In genomic region chr3:49673131-49673714, GRCh38 we compare ENCODE assay signal across 8 cellular contexts. TPM values are rescaled to one million over a fixed set of nuclear protein-coding genes. Genes with fewer than 3 reads are reported as not detected.
DNase-seq lines count a peak whose midpoint lies in the region; ATAC-seq and TF ChIP-seq lines count a peak whose summit lies in the region.

No MANE protein-coding gene starts in this region.

- no peak for TF ChIP-seq CTCF in astrocyte of the cerebellum (IDR thresholded peaks at IDR 0.05; ENCODE audit: low read depth, low read length, missing control alignments)
- no peak for TF ChIP-seq CTCF in liver (IDR thresholded peaks at IDR 0.05; ENCODE audit: low read depth, low read length, missing input control)
- no peak for TF ChIP-seq CTCF in tibial nerve (IDR thresholded peaks at IDR 0.05)

- no peak for TF ChIP-seq RAD21 in liver (IDR thresholded peaks at IDR 0.05)

- WGBS in liver: 21% methylated on average over 17 of the region's 17 CpGs
- WGBS in tibial nerve, 2 donors: 25 to 27% methylated on average over 15 of the region's 17 CpGs

- peak overlapping the region; percentile 84 to 91 for H3K27ac ChIP-seq in liver (ENCODE audit: low read depth in 1 of 2, low read length in 2 of 2)
- peak overlapping the region; percentile 63 to 95 (median 92) for H3K27ac ChIP-seq in tibial nerve

- H3K9ac ChIP-seq in liver (ENCODE audit: low read depth in 1 of 2, low read length in 2 of 2): peak overlapping the region; percentile 2 to 8

- no peak for TF ChIP-seq EP300 in tibial nerve (IDR thresholded peaks at IDR 0.05)

- H3K27me3 ChIP-seq in liver (ENCODE audit: control insufficient read depth in 4 of 4, insufficient read depth in 4 of 4, low read length in 3 of 4) (no peaks in the 10 kb centered on the region), tibial nerve (no peaks in the 10 kb centered on the region)

- in situ Hi-C loops in astrocyte of the cerebellum (cut with HindIII; ENCODE audit: low sequenced_read_pairs): no loop called here

- DNase-seq in CD1c-positive myeloid dendritic cell (ENCODE audit: extremely low spot score): peak; percentile 45
- no peak for DNase-seq in astrocyte of the cerebellum (ENCODE audit: low read depth)
- DNase-seq in tibial nerve (ENCODE audit: low spot score in 2 of 2): no peak
- no peak for DNase-seq in AG08396 (ENCODE audit: low spot score)
- no peak for DNase-seq in AML-193 (lab: John Stamatoyannopoulos, UW)

- peaks cover 4 to 18% (median 9%) of the 10 kb centered on the region in 4 donors for H3K36me3 ChIP-seq in liver (ENCODE audit: control insufficient read depth in 4 of 4, insufficient read depth in 3 of 4, low read depth in 1 of 4, low read length in 3 of 4)
- peaks cover 0 to 27% (median 8%) of the 10 kb centered on the region in 3 donors for H3K36me3 ChIP-seq in tibial nerve

- peak overlapping the region; percentile 74 for H3K4me3 ChIP-seq in astrocyte of the cerebellum (ENCODE audit: low read depth, low read length)
- peak overlapping the region; percentile 48 to 76 (median 66) for H3K4me3 ChIP-seq in liver (ENCODE audit: low read depth in 1 of 3, low read length in 3 of 3)
- H3K4me3 ChIP-seq in tibial nerve: peak overlapping the region; percentile 79 to 100 (median 87)

- TF ChIP-seq POLR2A in tibial nerve (IDR thresholded peaks at IDR 0.05): no peak

- H3K4me1 ChIP-seq in liver (ENCODE audit: control insufficient read depth in 4 of 4, insufficient read depth in 4 of 4, low read length in 3 of 4) (peaks cover 32 to 68% (median 50%) of the 10 kb centered on the region in 4 donors), tibial nerve (peaks cover 0 to 26% (median 13%) of the 10 kb centered on the region in 4 donors)

- ATAC-seq in HG03095 (IDR thresholded peaks at IDR 0.05; ENCODE audit: unreplicated experiment) (peak; percentile 2), GM21367 (IDR thresholded peaks at IDR 0.05; ENCODE audit: unreplicated experiment) (no peak)

- no peaks in the 10 kb centered on the region for H3K9me3 ChIP-seq in liver (ENCODE audit: control insufficient read depth in 4 of 4, low read length in 3 of 4)
- peaks cover 0 to 5% (median 0%) of the 10 kb centered on the region in 4 donors for H3K9me3 ChIP-seq in tibial nerve

TF ChIP-seq in liver, 16 proteins besides CTCF, POLR2A, EP300 and RAD21:
- no peak for TF ChIP-seq NR2F2 (IDR thresholded peaks at IDR 0.05)
- no peak for TF ChIP-seq REST (IDR thresholded peaks at IDR 0.05)
- TF ChIP-seq HNF4A (conservative IDR thresholded peaks at IDR 0.05): peak in 1 of 2 donors; percentile 4
- TF ChIP-seq HNF4G (IDR thresholded peaks at IDR 0.05): no peak

RNA-seq across cellular contexts. Expression of gene APEH, which starts 0.9 kb away (rescaled TPM):
- 10 to 100 TPM; 91.3 to 94.1 TPM for total RNA-seq in liver
- polyA plus RNA-seq in liver: 10 to 100 TPM; 65.1 to 83.8 TPM
- total RNA-seq in tibial nerve: 10 to 100 TPM; 64.0 to 77.7 (median 65.8) TPM

RNA-seq across cellular contexts. Expression of gene MST1, which starts 16.1 kb away (rescaled TPM):
- total RNA-seq in liver: 100 to 1,000 TPM; 262 to 551 TPM
- polyA plus RNA-seq in liver: 100 to 1,000 TPM; 509 to 634 TPM
- total RNA-seq in tibial nerve: 10 to 100 TPM; 11.7 to 23.7 (median 17.0) TPM

RNA-seq across cellular contexts. Expression of gene RNF123, which starts 16.1 kb away (rescaled TPM):
- total RNA-seq in liver (100 to 1,000 TPM in 1 of 2 donors, 10 to 100 TPM in 1; 44.0 to 104 TPM), tibial nerve (10 to 100 TPM; 32.9 to 64.7 (median 39.1) TPM)
- 10 to 100 TPM; 34.3 to 36.4 TPM for polyA plus RNA-seq in liver

RNA-seq across cellular contexts. Expression of gene AMIGO3, which starts 46.3 kb away (rescaled TPM):
- total RNA-seq in liver (not detected), tibial nerve (1 to 10 TPM in 2 of 4 donors, not detected in 2; 2.1 to 4.2 TPM)
- polyA plus RNA-seq in liver: 1 to 10 TPM in 1 of 2 donors, under 1 TPM in 1; 0.11 to 1.1 TPM

RNA-seq across cellular contexts. Expression of gene GMPPB, which starts 50.5 kb away (rescaled TPM):
- total RNA-seq in liver: 10 to 100 TPM; 12.6 to 57.7 TPM
- polyA plus RNA-seq in liver: 10 to 100 TPM; 13.4 to 57.8 TPM
- 10 to 100 TPM; 17.3 to 31.4 (median 25.3) TPM for total RNA-seq in tibial nerve

Comparison
In these comparisons a context has a peak if more than half of its experiments do, and no peak if none do; other contexts are left out.
1. RNA of gene MST1, which starts 16.1 kb away (total RNA-seq): 262 to 551 TPM in liver; 11.7 to 23.7 TPM in tibial nerve; every median in the first group is over 10 times any median in the second.
2. Peak in every context shown above with its lines, with median percentiles within 50 percentile points of each other: H3K4me3 ChIP-seq.